In the genomic region with DNA sequence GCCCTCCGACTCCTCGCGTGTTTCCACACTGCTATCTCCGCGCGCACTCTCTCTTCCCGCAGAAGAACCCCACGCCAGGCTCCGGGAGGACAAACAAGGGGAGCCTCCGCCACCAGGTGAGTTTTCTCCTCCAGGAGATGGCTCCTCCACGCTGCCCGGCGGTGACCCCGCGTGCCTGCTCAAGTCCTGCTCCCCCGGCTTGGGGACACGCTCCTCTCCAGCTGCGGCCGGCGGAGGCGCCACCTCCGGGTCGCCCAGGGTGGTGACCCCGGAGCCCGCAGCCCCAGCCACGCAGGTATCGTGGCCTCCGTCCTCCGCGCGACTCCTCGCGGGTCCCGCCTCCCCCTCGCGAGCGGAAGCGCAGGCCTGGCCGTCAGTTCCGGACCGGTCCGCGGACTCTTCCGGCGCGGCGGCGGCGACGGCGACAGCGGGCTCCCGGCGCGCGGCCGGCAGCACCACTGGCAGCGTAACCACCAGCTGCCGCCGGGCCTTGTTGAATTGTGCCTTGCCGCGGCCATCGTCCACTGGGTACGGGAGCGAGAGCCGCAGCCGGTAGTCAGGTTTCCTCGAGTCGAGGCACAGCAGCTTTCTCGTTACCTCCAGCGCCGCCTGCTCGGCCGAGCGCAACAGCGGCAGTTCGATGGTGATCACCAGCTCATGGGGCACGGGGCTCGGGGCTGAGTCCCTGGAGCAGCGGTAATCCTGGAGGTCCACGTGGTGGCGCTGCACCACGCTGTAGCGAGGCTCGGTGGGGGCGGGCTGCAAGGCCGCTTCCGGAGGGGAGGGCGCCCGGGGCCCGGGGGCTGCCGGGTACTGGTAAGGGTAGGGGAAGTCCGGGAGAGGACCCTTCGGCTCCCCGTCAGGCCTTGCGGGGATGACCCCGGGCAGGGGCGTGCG, we compare ENCODE assay signal across 8 cellular contexts. TPM values are rescaled to one million over a fixed set of nuclear protein-coding genes. Genes with fewer than 3 reads are reported as not detected.
DNase-seq lines count a peak whose midpoint lies in the region; ATAC-seq and TF ChIP-seq lines count a peak whose summit lies in the region.

No MANE protein-coding gene starts in this region.

- CTCF ChIA-PET in PC-9 (lab: Charles Lee): interaction anchor here (0.5 to 1.2 kb wide), 15 partner anchors 14 to 1195 kb away, joined by 3 to 14 read pairs (median 5); a partner anchor contains a TSS

- peak overlapping the region; percentile 95 for H2AFZ ChIP-seq in PC-9

- peak overlapping the region; percentile 91 for H3K27ac ChIP-seq in DOHH2 (ENCODE audit: low read depth, low read length)
- peak overlapping the region; percentile 89 for H3K27ac ChIP-seq in PC-9
- peak overlapping the region; percentile 94 to 99 (median 98) for H3K27ac ChIP-seq in esophagus squamous epithelium

- DNase-seq in KG1 (lab: John Stamatoyannopoulos, UW) (peak; percentile 88), PC-9 (peak; percentile 82 to 94), esophagus squamous epithelium (lab: John Stamatoyannopoulos, UW) (peak; percentile 71), naive B cell (peak; percentile 96)
- peak; percentile 93 to 95 for DNase-seq in activated T-cell treated with anti-CD3 and anti-CD28 coated beads, Interleukin-2, amount 50 U/mL, for 48 hours
- DNase-seq in stimulated activated effector memory CD8-positive, alpha-beta T cell treated with anti-CD3 and anti-CD28 coated beads, Interleukin-12 subunit alpha, Interleukin-12 subunit beta, amount 100 ng/mL, for 72 hours (ENCODE audit: low spot score in 2 of 2): peak; percentile 87 to 97

- H3K27ac Mint-ChIP-seq in naive B cell: peak overlapping the region; percentile 90 to 99 (median 96)
- peak overlapping the region; percentile 96 for H3K27ac Mint-ChIP-seq in stimulated activated effector memory CD8-positive, alpha-beta T cell treated with anti-CD3 and anti-CD28 coated beads, Interleukin-12 subunit alpha, Interleukin-12 subunit beta, amount 100 ng/mL, for 72 hours

- WGBS in esophagus squamous epithelium, 2 donors: 0% methylated on average over 5 of the region's 99 CpGs; no CpG with 5 or more reads in 1 of the 2 donors

- H3K79me2 ChIP-seq in DOHH2 (ENCODE audit: control insufficient read depth, low read length) (peaks cover 98% of the 10 kb centered on the region), PC-9 (ENCODE audit: low read depth) (peaks cover 93% of the 10 kb centered on the region)

- H3K4me3 Mint-ChIP-seq in naive B cell: peak overlapping the region; percentile 80 to 97 (median 94)
- peak overlapping the region; percentile 95 for H3K4me3 Mint-ChIP-seq in stimulated activated effector memory CD8-positive, alpha-beta T cell treated with anti-CD3 and anti-CD28 coated beads, Interleukin-12 subunit alpha, Interleukin-12 subunit beta, amount 100 ng/mL, for 72 hours

- no peaks in the 10 kb centered on the region for H3K9me3 ChIP-seq in DOHH2 (ENCODE audit: control insufficient read depth, insufficient read depth, low read length)
- no peaks in the 10 kb centered on the region for H3K9me3 ChIP-seq in PC-9 (ENCODE audit: insufficient read depth, low read depth)
- no peaks in the 10 kb centered on the region for H3K9me3 ChIP-seq in esophagus squamous epithelium

- no peaks in the 10 kb centered on the region for H3K9me2 ChIP-seq in DOHH2 (replicated peaks; ENCODE audit: control insufficient read depth, low read length)
- no peaks in the 10 kb centered on the region for H3K9me2 ChIP-seq in PC-9 (ENCODE audit: insufficient read depth)

- H3K36me3 ChIP-seq in DOHH2 (ENCODE audit: control insufficient read depth, low read length) (peaks cover 67% of the 10 kb centered on the region), PC-9 (ENCODE audit: low read depth) (peaks cover 28% of the 10 kb centered on the region), esophagus squamous epithelium (peaks cover 0 to 25% (median 0%) of the 10 kb centered on the region in 3 donors)

- peaks cover 27 to 69% (median 48%) of the 10 kb centered on the region in 3 donors for H3K4me1 Mint-ChIP-seq in naive B cell
- peaks cover 37% of the 10 kb centered on the region for H3K4me1 Mint-ChIP-seq in stimulated activated effector memory CD8-positive, alpha-beta T cell treated with anti-CD3 and anti-CD28 coated beads, Interleukin-12 subunit alpha, Interleukin-12 subunit beta, amount 100 ng/mL, for 72 hours

- no peaks in the 10 kb centered on the region for H3K27me3 Mint-ChIP-seq in naive B cell

- no peaks in the 10 kb centered on the region for H3K9me3 Mint-ChIP-seq in naive B cell
- no peaks in the 10 kb centered on the region for H3K9me3 Mint-ChIP-seq in stimulated activated effector memory CD8-positive, alpha-beta T cell treated with anti-CD3 and anti-CD28 coated beads, Interleukin-12 subunit alpha, Interleukin-12 subunit beta, amount 100 ng/mL, for 72 hours

- H3K27me3 ChIP-seq in DOHH2 (ENCODE audit: control insufficient read depth, low read length) (no peaks in the 10 kb centered on the region), PC-9 (ENCODE audit: insufficient read depth, low read depth) (no peaks in the 10 kb centered on the region), esophagus squamous epithelium (no peaks in the 10 kb centered on the region)

- POLR2A ChIA-PET in PC-9 (lab: Charles Lee; ENCODE audit: unreplicated experiment): interaction anchor here (0.6 to 1.1 kb wide), 6 partner anchors 35 to 278 kb away, joined by 3 to 9 read pairs (median 4); a partner anchor contains a TSS

- peak overlapping the region; percentile 76 for H3K4me3 ChIP-seq in DOHH2 (ENCODE audit: low read length)
- H3K4me3 ChIP-seq in PC-9: peak overlapping the region; percentile 89
- peak overlapping the region; percentile 90 to 99 (median 94) for H3K4me3 ChIP-seq in esophagus squamous epithelium

- H3K4me2 ChIP-seq in DOHH2 (ENCODE audit: low read length): peak overlapping the region; percentile 83
- H3K4me2 ChIP-seq in PC-9: peak overlapping the region; percentile 90

- H3K4me1 ChIP-seq in DOHH2 (ENCODE audit: control insufficient read depth, low read length): peaks cover 38% of the 10 kb centered on the region
- peaks cover 36% of the 10 kb centered on the region for H3K4me1 ChIP-seq in PC-9 (replicated peaks; ENCODE audit: insufficient read depth)
- H3K4me1 ChIP-seq in esophagus squamous epithelium: peaks cover 8 to 53% (median 32%) of the 10 kb centered on the region in 3 donors

- H3F3A ChIP-seq in DOHH2 (ENCODE audit: control insufficient read depth, insufficient read depth) (peaks cover 16% of the 10 kb centered on the region), PC-9 (ENCODE audit: insufficient read depth, low read depth) (peaks cover 36% of the 10 kb centered on the region)

- intact Hi-C loops in PC-9 (cut with micrococcal nuclease; ENCODE audit: unreplicated experiment) (loop anchor here (1.0 to 5.0 kb wide), 5 partner anchors 47 to 473 kb away; a partner anchor contains a TSS), esophagus squamous epithelium (cut with DNase I) (loop anchor here (5.0 kb wide), 1 partner anchor 133 kb away; a partner anchor contains a TSS)

- peak in 2 of 4 donors; percentile 81 to 87 for TF ChIP-seq POLR2A in esophagus squamous epithelium (IDR thresholded peaks at IDR 0.05)

- peaks cover 13 to 15% of the 10 kb centered on the region in 2 donors for H3K36me3 Mint-ChIP-seq in naive B cell
- peaks cover 84% of the 10 kb centered on the region for H3K36me3 Mint-ChIP-seq in stimulated activated effector memory CD8-positive, alpha-beta T cell treated with anti-CD3 and anti-CD28 coated beads, Interleukin-12 subunit alpha, Interleukin-12 subunit beta, amount 100 ng/mL, for 72 hours

- H4K20me1 ChIP-seq in DOHH2 (ENCODE audit: control insufficient read depth, insufficient read depth, low read depth, low read length) (peaks cover 13% of the 10 kb centered on the region; the same call in 1 of the 2 replicates), PC-9 (ENCODE audit: insufficient read depth) (peaks cover 27% of the 10 kb centered on the region)

- TF ChIP-seq CTCF in DOHH2 (IDR thresholded peaks at IDR 0.05; ENCODE audit: low read depth, low read length, poor library complexity, severe bottlenecking) (peak; percentile 80), PC-9 (conservative IDR thresholded peaks at IDR 0.05) (peak; percentile 74), esophagus squamous epithelium (IDR thresholded peaks at IDR 0.05) (peak; percentile 65 to 94 (median 81))

- ATAC-seq in GM21737 (IDR thresholded peaks at IDR 0.05; ENCODE audit: unreplicated experiment) (peak; percentile 79), naive B cell (ENCODE audit: low read depth in 2 of 2) (peak; percentile 69 to 73)
- ATAC-seq in stimulated activated effector memory CD8-positive, alpha-beta T cell treated with anti-CD3 and anti-CD28 coated beads, Interleukin-12 subunit alpha, Interleukin-12 subunit beta, amount 100 ng/mL, for 72 hours: peak; percentile 90

- BruUV-seq in PC-9 (replicated peaks; lab: Mats Ljungman, UMichigan): no TSS peak

RNA-seq across cellular contexts. Expression of a gene that starts 1.1 kb away (rescaled TPM):
- total RNA-seq in PC-9 (2021) (8.2 and 9.5 TPM in 2 replicates), esophagus squamous epithelium (10 to 100 TPM in 2 of 4 donors, 1 to 10 TPM in 2; 5.0 to 11.6 (median 9.6) TPM)
- 10 to 100 TPM; 16.1 to 28.3 (median 24.8) TPM for polyA plus RNA-seq in naive B cell (ENCODE audit: low read depth in 6 of 6)

RNA-seq across cellular contexts. Expression of a gene that starts 13.3 kb away (rescaled TPM):
- total RNA-seq in PC-9 (2021): 18.9 and 22.0 TPM in 2 replicates
- 10 to 100 TPM; 13.9 to 28.0 (median 19.7) TPM for total RNA-seq in esophagus squamous epithelium
- 10 to 100 TPM; 27.7 to 33.8 (median 30.0) TPM for polyA plus RNA-seq in naive B cell (ENCODE audit: low read depth in 6 of 6)

RNA-seq across cellular contexts. Expression of a gene that starts 13.5 kb away (rescaled TPM):
- 120 and 151 TPM in 2 replicates for total RNA-seq in PC-9 (2021)
- total RNA-seq in esophagus squamous epithelium: 100 to 1,000 TPM; 188 to 260 (median 211) TPM
- polyA plus RNA-seq in naive B cell (ENCODE audit: low read depth in 6 of 6): 100 to 1,000 TPM; 384 to 554 (median 508) TPM

RNA-seq across cellular contexts. Expression of a gene that starts 35.2 kb away (rescaled TPM):
- total RNA-seq in PC-9 (2021) (16.1 and 19.0 TPM in 2 replicates), esophagus squamous epithelium (10 to 100 TPM in 2 of 4 donors, 1 to 10 TPM in 2; 5.5 to 19.8 (median 12.8) TPM)
- 10 to 100 TPM in 3 of 6 donors, 1 to 10 TPM in 3; 9.1 to 13.5 (median 10.1) TPM for polyA plus RNA-seq in naive B cell (ENCODE audit: low read depth in 6 of 6)

RNA-seq across cellular contexts. Expression of a gene that starts 47.7 kb away (rescaled TPM):
- total RNA-seq in PC-9 (2021) (1,018 and 1,294 TPM in 2 replicates), esophagus squamous epithelium (over 10,000 TPM in 1 of 4 donors, 1,000 to 10,000 TPM in 2, 100 to 1,000 TPM in 1; 911 to 13,326 (median 8,997) TPM)
- polyA plus RNA-seq in naive B cell (ENCODE audit: low read depth in 6 of 6): 1,000 to 10,000 TPM; 5,522 to 9,273 (median 8,580) TPM

Comparison
In these comparisons a context has a peak if more than half of its experiments do, and no peak if none do; other contexts are left out.
1. Peak in every context shown above with its lines: DNase-seq, ATAC-seq, H3K4me3 ChIP-seq and H3K27ac ChIP-seq.